ENCODE assay signal across 21 cellular contexts in the genomic region with DNA sequence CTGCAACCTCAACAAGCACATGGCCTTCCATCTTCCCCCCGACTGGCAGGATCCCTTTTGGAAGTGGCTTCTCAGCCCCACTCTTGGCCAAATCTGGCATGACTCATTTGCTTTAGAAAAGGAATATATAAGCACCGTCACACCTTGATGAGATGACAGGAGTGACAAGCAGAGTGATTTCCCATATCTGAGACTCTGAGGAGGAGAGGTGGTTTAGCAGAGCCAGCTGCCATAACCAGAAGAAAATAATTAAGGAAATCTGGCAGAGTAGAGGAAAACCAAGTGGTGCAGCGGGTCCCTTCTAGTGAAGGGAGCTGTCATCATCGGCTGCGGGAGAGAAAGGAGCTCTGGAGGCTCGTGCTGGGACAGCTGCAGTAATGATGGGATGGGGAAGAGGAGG. TPM values are rescaled to one million over a fixed set of nuclear protein-coding genes. Genes with fewer than 3 reads are reported as not detected.
A peak's percentile ranks its signal among the peaks of the same experiment; 100 is the strongest.
DNase-seq lines count a peak whose midpoint lies in the region; ATAC-seq and TF ChIP-seq lines count a peak whose summit lies in the region.
"Had no signal": no experiment of that assay in that cellular context is flagged by ENCODE, and none has a peak within 500 bp of the region (broad histone marks: within the 10 kb centered on the region; RNA-seq: fewer than 3 reads in every experiment).

No MANE protein-coding gene starts in this region.

- H3K4me3 Mint-ChIP-seq in brain (peak overlapping the region in 1 of 5 experiments; percentile 23), natural killer cell (no peak overlapping the region)
- H3K4me3 Mint-ChIP-seq: CD14-positive monocyte; CD4-positive, alpha-beta memory T cell; CD4-positive, CD25-positive, alpha-beta regulatory T cell; CD8-positive, alpha-beta memory T cell had no signal

- DNase-seq in putamen (ENCODE audit: low spot score) = peak; percentile 27
- no peak for DNase-seq in natural killer cell
- DNase-seq in NCI-H1105 treated with DMSO at 0.1 percent for 48 hours (lab: John Stamatoyannopoulos, UW) = no peak
- DNase-seq: 8988T; ACHN; BE2C; CD4-positive, alpha-beta memory T cell; CD4-positive, CD25-positive, alpha-beta regulatory T cell; COR-L47; DMS 273 treated with DMSO at 0.1 percent for 48 hours; DMS153; DMS53; DND-41; EL; GDM1 had no signal

- H3K36me3 Mint-ChIP-seq in brain (no peaks in the 10 kb centered on the region), natural killer cell (no peaks in the 10 kb centered on the region)
- H3K36me3 Mint-ChIP-seq: CD14-positive monocyte; CD4-positive, alpha-beta memory T cell; CD4-positive, CD25-positive, alpha-beta regulatory T cell; CD8-positive, alpha-beta memory T cell had no signal

- intact Hi-C loops in natural killer cell (cut with micrococcal nuclease) = no loop called here

- H3K27ac Mint-ChIP-seq in brain (peak overlapping the region in 3 of 5 experiments; percentile 5 to 82 (median 81)), natural killer cell (no peak overlapping the region)
- H3K27ac Mint-ChIP-seq: CD14-positive monocyte; CD4-positive, alpha-beta memory T cell; CD4-positive, CD25-positive, alpha-beta regulatory T cell had no signal

- H3K9me3 Mint-ChIP-seq in brain (peaks cover 0 to 8% (median 0%) of the 10 kb centered on the region in 5 experiments), natural killer cell (no peaks in the 10 kb centered on the region)
- H3K9me3 Mint-ChIP-seq: CD14-positive monocyte; CD4-positive, CD25-positive, alpha-beta regulatory T cell; CD8-positive, alpha-beta memory T cell had no signal

- H3K27ac ChIP-seq in VCaP = peak overlapping the region; percentile 78
- H3K27ac ChIP-seq: BLaER1 had no signal

- no peak for ATAC-seq in natural killer cell
- ATAC-seq: GM12878 had no signal

- TF ChIP-seq CTCF in VCaP (conservative IDR thresholded peaks at IDR 0.05) (no peak), brain (conservative IDR thresholded peaks at IDR 0.05) (no peak), natural killer cell (IDR thresholded peaks at IDR 0.05) (no peak)

- H3K4me1 Mint-ChIP-seq in brain (peaks cover 21% of the 10 kb centered on the region), natural killer cell (no peaks in the 10 kb centered on the region)
- H3K4me1 Mint-ChIP-seq: CD14-positive monocyte; CD4-positive, alpha-beta memory T cell; CD4-positive, CD25-positive, alpha-beta regulatory T cell; CD8-positive, alpha-beta memory T cell had no signal

- H3K27me3 Mint-ChIP-seq in brain = peaks cover 13% of the 10 kb centered on the region
- peaks cover 0 to 9% of the 10 kb centered on the region in 2 donors for H3K27me3 Mint-ChIP-seq in natural killer cell (ENCODE audit: low read depth in 2 of 2)
- H3K27me3 Mint-ChIP-seq: CD4-positive, CD25-positive, alpha-beta regulatory T cell had no signal

RNA-seq across cellular contexts. Expression of gene KCTD15, which starts 27.5 kb away (rescaled TPM):
- 13.7 TPM for polyA plus RNA-seq in brain (ENCODE audit: insufficient read depth, low read depth, low replicate concordance)
- total RNA-seq in natural killer cell = 1 to 10 TPM in 2 of 3 donors, under 1 TPM in 1; 0.59 to 4.7 (median 1.4) TPM
- total RNA-seq: GM12878 had no signal
- polyA plus RNA-seq: GM12878 had no signal

Comparison
In these comparisons a context has a peak if more than half of its experiments do, and no peak if none do; other contexts are left out.
1. H3K27ac Mint-ChIP-seq: peak in brain (3 of 5); none in natural killer cell (0 of 2).